In genomic region chr1:39134768-39135333, GRCh38 we compare ENCODE assay signal across 19 cellular contexts.
"Had no signal": no experiment of that assay in that cellular context is flagged by ENCODE, and none has a peak within 500 bp of the region (broad histone marks: within the 10 kb centered on the region; RNA-seq: fewer than 3 reads in every experiment).

No MANE protein-coding gene starts in this region.

- H3K36me3 ChIP-seq: ascending aorta, suprapubic skin, upper lobe of left lung had no signal

- DNase-seq: activated CD4-positive, alpha-beta T cell treated with anti-CD3 and anti-CD28 coated beads, Interleukin-2, amount 10 ng/mL, durations not matched to agents 24 days and 14 days; activated CD8-positive, alpha-beta T cell treated with anti-CD3 and anti-CD28 coated beads, Interleukin-2, amount 10 ng/mL, durations not matched to agents 7 days and 5 days; activated effector memory CD4-positive, alpha-beta T cell treated with Interleukin-2 at 50 U/mL for 16 hours; activated T-cell treated with anti-CD3 and anti-CD28 coated beads, Interleukin-2, amount 50 U/mL, for 48 hours; cerebellar nuclear complex; effector CD4-positive, alpha-beta T cell; glutamatergic neuron; hypothalamus; islet precursor cell; occipital lobe; stimulated activated CD4-positive, alpha-beta T cell treated with anti-CD3 and anti-CD28 coated beads, Interleukin-2, amount 100 ng/mL, for 48 hours; stimulated activated naive CD8-positive, alpha-beta T cell treated with anti-CD3 and anti-CD28 coated beads, Interleukin-15, amount 100 ng/mL, for 72 hours; T-cell; upper lobe of left lung had no signal

- H3K9me3 ChIP-seq: ascending aorta, suprapubic skin, upper lobe of left lung had no signal

- H3K27me3 ChIP-seq: ascending aorta, suprapubic skin, upper lobe of left lung had no signal

- H3K36me3 Mint-ChIP-seq: activated naive CD4-positive, alpha-beta T cell treated with anti-CD3 and anti-CD28 coated beads, Interleukin-2, amount 50 U/mL, for 24 hours; T-cell had no signal

- H3K4me3 ChIP-seq: ascending aorta, SK-N-MC, suprapubic skin, upper lobe of left lung had no signal

- H3K27ac ChIP-seq: ascending aorta, SK-N-MC, suprapubic skin had no signal

- H3K9me3 Mint-ChIP-seq: activated CD4-positive, alpha-beta T cell treated with anti-CD3 and anti-CD28 coated beads, Interleukin-2, amount 10 ng/mL, durations not matched to agents 24 days and 14 days; activated naive CD4-positive, alpha-beta T cell treated with anti-CD3 and anti-CD28 coated beads, Interleukin-2, amount 50 U/mL, for 24 hours; stimulated activated naive CD8-positive, alpha-beta T cell treated with anti-CD3 and anti-CD28 coated beads, Interleukin-15, amount 100 ng/mL, for 72 hours; T-cell had no signal

- ATAC-seq: activated CD8-positive, alpha-beta T cell treated with anti-CD3 and anti-CD28 coated beads, Interleukin-2, amount 10 ng/mL, durations not matched to agents 7 days and 5 days; stimulated activated naive CD8-positive, alpha-beta T cell treated with anti-CD3 and anti-CD28 coated beads, Interleukin-15, amount 100 ng/mL, for 72 hours; T-cell had no signal

- H3K4me3 Mint-ChIP-seq: activated CD4-positive, alpha-beta T cell treated with anti-CD3 and anti-CD28 coated beads, Interleukin-2, amount 10 ng/mL, durations not matched to agents 24 days and 14 days; activated CD8-positive, alpha-beta T cell treated with anti-CD3 and anti-CD28 coated beads, Interleukin-2, amount 10 ng/mL, durations not matched to agents 7 days and 5 days; activated naive CD4-positive, alpha-beta T cell treated with anti-CD3 and anti-CD28 coated beads, Interleukin-2, amount 50 U/mL, for 24 hours; stimulated activated naive CD8-positive, alpha-beta T cell treated with anti-CD3 and anti-CD28 coated beads, Interleukin-15, amount 100 ng/mL, for 72 hours; T-cell had no signal

- H3K27me3 Mint-ChIP-seq: activated naive CD4-positive, alpha-beta T cell treated with anti-CD3 and anti-CD28 coated beads, Interleukin-2, amount 50 U/mL, for 24 hours; progenitor cell of endocrine pancreas; stimulated activated naive CD8-positive, alpha-beta T cell treated with anti-CD3 and anti-CD28 coated beads, Interleukin-15, amount 100 ng/mL, for 72 hours; T-cell had no signal
